ENCODE assay signal across 17 cellular contexts in genomic region chr5:134097221-134097620, GRCh38. TPM values are rescaled to one million over a fixed set of nuclear protein-coding genes. Genes with fewer than 3 reads are reported as not detected.
A peak's percentile ranks its signal among the peaks of the same experiment; 100 is the strongest.
DNase-seq lines count a peak whose midpoint lies in the region; ATAC-seq lines count a peak whose summit lies in the region.
"Had no signal": no experiment of that assay in that cellular context is flagged by ENCODE, and none has a peak within 500 bp of the region (broad histone marks: within the 10 kb centered on the region; RNA-seq: fewer than 3 reads in every experiment).

No MANE protein-coding gene starts in this region.

- H3K4me3 ChIP-seq in CD4-positive, CD25-positive, alpha-beta regulatory T cell (ENCODE audit: low read depth, low read length) = no peak overlapping the region
- no peak overlapping the region for H3K4me3 ChIP-seq in CD8-positive, alpha-beta memory T cell (ENCODE audit: low read length)
- H3K4me3 ChIP-seq in mesenchymal stem cell (ENCODE audit: insufficient read depth in 1 of 2, low read depth in 1 of 2, low read length in 2 of 2) = no peak overlapping the region
- H3K4me3 ChIP-seq: uterus had no signal

- CTCF ChIA-PET in CD8-positive, alpha-beta memory T cell (lab: Charles Lee) = no interaction called here

- no peak overlapping the region for H2AK5ac ChIP-seq in mesenchymal stem cell (ENCODE audit: low read length, severe bottlenecking)

- no peak overlapping the region for H3K27ac ChIP-seq in CD4-positive, CD25-positive, alpha-beta regulatory T cell (ENCODE audit: insufficient read depth, low read length, poor library complexity, severe bottlenecking)
- H3K27ac ChIP-seq in CD8-positive, alpha-beta memory T cell (ENCODE audit: low read depth, low read length) = no peak overlapping the region
- no peak overlapping the region for H3K27ac ChIP-seq in mesenchymal stem cell (ENCODE audit: low read length, poor library complexity, severe bottlenecking)
- H3K27ac ChIP-seq: uterus had no signal

- H3K36me3 ChIP-seq in CD4-positive, CD25-positive, alpha-beta regulatory T cell (ENCODE audit: control insufficient read depth, insufficient read depth, low read length) = no peaks in the 10 kb centered on the region
- no peaks in the 10 kb centered on the region for H3K36me3 ChIP-seq in CD8-positive, alpha-beta memory T cell (ENCODE audit: insufficient read depth, low read length)
- H3K36me3 ChIP-seq in mesenchymal stem cell (ENCODE audit: control insufficient read depth in 1 of 2, insufficient read depth in 2 of 2, low read depth in 1 of 2, low read length in 2 of 2) = no peaks in the 10 kb centered on the region
- H3K36me3 ChIP-seq: uterus had no signal

- no peak overlapping the region for H2BK15ac ChIP-seq in mesenchymal stem cell (ENCODE audit: low read depth, poor library complexity, severe bottlenecking)

- ATAC-seq in CD4-positive, CD25-positive, alpha-beta regulatory T cell (ENCODE audit: low read depth in 2 of 2) = no peak
- ATAC-seq in HG03039 (IDR thresholded peaks at IDR 0.05; ENCODE audit: unreplicated experiment) = no peak
- ATAC-seq in GM21723 (IDR thresholded peaks at IDR 0.05; ENCODE audit: unreplicated experiment) = no peak
- ATAC-seq: effector memory CD8-positive, alpha-beta T cell; left ventricle myocardium superior had no signal

- no peak overlapping the region for H4K91ac ChIP-seq in mesenchymal stem cell (ENCODE audit: low read length)

- H3K9ac ChIP-seq in mesenchymal stem cell (ENCODE audit: low read length) = peak overlapping the region; percentile 43

- H3K18ac ChIP-seq in mesenchymal stem cell (ENCODE audit: low read depth in 1 of 2, low read length in 2 of 2) = no peak overlapping the region

- H3K4me1 ChIP-seq in CD4-positive, CD25-positive, alpha-beta regulatory T cell (ENCODE audit: control insufficient read depth, insufficient read depth, low read length, poor library complexity, severe bottlenecking) = peaks cover 51% of the 10 kb centered on the region
- peaks cover 86% of the 10 kb centered on the region for H3K4me1 ChIP-seq in CD8-positive, alpha-beta memory T cell (ENCODE audit: insufficient read depth, low read length)
- peaks cover 5% of the 10 kb centered on the region for H3K4me1 ChIP-seq in mesenchymal stem cell (ENCODE audit: control insufficient read depth, insufficient read depth, low read depth, low read length)
- H3K4me1 ChIP-seq: uterus had no signal

- H3K4me3 Mint-ChIP-seq in CD4-positive, CD25-positive, alpha-beta regulatory T cell = peak overlapping the region in 1 of 4 donors; percentile 64
- peak overlapping the region in 5 of 7 donors; percentile 34 to 71 (median 45) for H3K4me3 Mint-ChIP-seq in CD8-positive, alpha-beta memory T cell
- H3K4me3 Mint-ChIP-seq in activated naive CD8-positive, alpha-beta T cell treated with anti-CD3 and anti-CD28 coated beads for 36 hours = peak overlapping the region; percentile 16
- H3K4me3 Mint-ChIP-seq: effector memory CD8-positive, alpha-beta T cell; T-helper 2 cell treated with Interferon-gamma antibody and Interleukin-4, amounts not matched to agents 5 μg/mL and 100 μg/mL, for 36 hours had no signal

- no peak overlapping the region for H2AFZ ChIP-seq in mesenchymal stem cell (ENCODE audit: low read depth, low read length)

- H3K36me3 Mint-ChIP-seq in CD4-positive, CD25-positive, alpha-beta regulatory T cell = no peaks in the 10 kb centered on the region
- peaks cover 0 to 6% (median 4%) of the 10 kb centered on the region in 3 donors for H3K36me3 Mint-ChIP-seq in CD8-positive, alpha-beta memory T cell
- H3K36me3 Mint-ChIP-seq in activated naive CD8-positive, alpha-beta T cell treated with anti-CD3 and anti-CD28 coated beads for 36 hours = no peaks in the 10 kb centered on the region

- no peak overlapping the region for H2BK120ac ChIP-seq in mesenchymal stem cell (ENCODE audit: low read depth, low read length)

- no peak for DNase-seq in CD4-positive, CD25-positive, alpha-beta regulatory T cell
- peak in 1 of 5 donors; percentile 37 for DNase-seq in CD8-positive, alpha-beta memory T cell
- no peak for DNase-seq in activated naive CD8-positive, alpha-beta T cell treated with anti-CD3 and anti-CD28 coated beads for 36 hours
- DNase-seq in mesenchymal stem cell = no peak
- no peak for DNase-seq in NCI-H524 (lab: John Stamatoyannopoulos, UW)
- DNase-seq: cerebellar nuclear complex; effector memory CD8-positive, alpha-beta T cell; H7; head of caudate nucleus; left ventricle myocardium superior; NCI-H2029; occipital lobe; SHP77 treated with DMSO at 0.1 percent for 48 hours; uterus had no signal

- H2BK5ac ChIP-seq in mesenchymal stem cell (ENCODE audit: low read depth, low read length, poor library complexity, severe bottlenecking) = no peak overlapping the region

- H3K4me1 Mint-ChIP-seq in CD4-positive, CD25-positive, alpha-beta regulatory T cell = peaks cover 15 to 86% (median 40%) of the 10 kb centered on the region in 4 donors
- H3K4me1 Mint-ChIP-seq in CD8-positive, alpha-beta memory T cell = peaks cover 58 to 81% (median 72%) of the 10 kb centered on the region in 3 donors
- H3K4me1 Mint-ChIP-seq in activated naive CD8-positive, alpha-beta T cell treated with anti-CD3 and anti-CD28 coated beads for 36 hours = peaks cover 80% of the 10 kb centered on the region

- no peak overlapping the region for H3K4ac ChIP-seq in mesenchymal stem cell (ENCODE audit: low read depth in 1 of 2, low read length in 2 of 2)

- no peaks in the 10 kb centered on the region for H3K27me3 ChIP-seq in CD4-positive, CD25-positive, alpha-beta regulatory T cell (ENCODE audit: control insufficient read depth, insufficient read depth, low read length)
- H3K27me3 ChIP-seq in CD8-positive, alpha-beta memory T cell (ENCODE audit: insufficient read depth, low read length, poor library complexity, severe bottlenecking) = no peaks in the 10 kb centered on the region
- peaks cover 10 to 14% of the 10 kb centered on the region in 2 experiments for H3K27me3 ChIP-seq in mesenchymal stem cell (ENCODE audit: control insufficient read depth in 1 of 2, insufficient read depth in 1 of 2, low read length in 2 of 2)
- H3K27me3 ChIP-seq: uterus had no signal

- H3K9me3 ChIP-seq in CD4-positive, CD25-positive, alpha-beta regulatory T cell (ENCODE audit: control insufficient read depth in 2 of 2, low read length in 2 of 2) = no peaks in the 10 kb centered on the region
- H3K9me3 ChIP-seq in CD8-positive, alpha-beta memory T cell (ENCODE audit: low read length) = no peaks in the 10 kb centered on the region
- H3K9me3 ChIP-seq in mesenchymal stem cell (ENCODE audit: control insufficient read depth, low read length) = no peaks in the 10 kb centered on the region
- H3K9me3 ChIP-seq: uterus had no signal

- no peak overlapping the region for H3K4me2 ChIP-seq in mesenchymal stem cell (ENCODE audit: low read length, poor library complexity, severe bottlenecking)

- POLR2A ChIA-PET in CD8-positive, alpha-beta memory T cell (lab: Charles Lee) = interaction anchor here (1.0 kb wide), 1 partner anchor 9 kb away, joined by 3 read pairs; no protein-coding TSS in a partner anchor

- H3K27me3 Mint-ChIP-seq in CD4-positive, CD25-positive, alpha-beta regulatory T cell = no peaks in the 10 kb centered on the region
- no peaks in the 10 kb centered on the region for H3K27me3 Mint-ChIP-seq in CD8-positive, alpha-beta memory T cell
- H3K27me3 Mint-ChIP-seq in activated naive CD8-positive, alpha-beta T cell treated with anti-CD3 and anti-CD28 coated beads for 36 hours = no peaks in the 10 kb centered on the region
- H3K27me3 Mint-ChIP-seq: effector memory CD8-positive, alpha-beta T cell had no signal

- H4K8ac ChIP-seq in mesenchymal stem cell (ENCODE audit: low read length) = no peak overlapping the region

- peak overlapping the region; percentile 86 to 93 (median 88) for H3K27ac Mint-ChIP-seq in CD4-positive, CD25-positive, alpha-beta regulatory T cell
- H3K27ac Mint-ChIP-seq in CD8-positive, alpha-beta memory T cell = peak overlapping the region in 7 of 8 donors; percentile 11 to 91 (median 82)
- H3K27ac Mint-ChIP-seq in activated naive CD8-positive, alpha-beta T cell treated with anti-CD3 and anti-CD28 coated beads for 36 hours = peak overlapping the region; percentile 88
- H3K27ac Mint-ChIP-seq: T-helper 2 cell treated with Interferon-gamma antibody and Interleukin-4, amounts not matched to agents 5 μg/mL and 100 μg/mL, for 36 hours had no signal

- 88% methylated on average over 3 of the region's 3 CpGs for WGBS in mesenchymal stem cell

- no peak overlapping the region for H3K14ac ChIP-seq in mesenchymal stem cell (ENCODE audit: low read length in 2 of 2)

- no peaks in the 10 kb centered on the region for H3K79me1 ChIP-seq in mesenchymal stem cell (replicated peaks; ENCODE audit: low read length, poor library complexity, severe bottlenecking)

- no peaks in the 10 kb centered on the region for H3K9me3 Mint-ChIP-seq in CD4-positive, CD25-positive, alpha-beta regulatory T cell
- no peaks in the 10 kb centered on the region for H3K9me3 Mint-ChIP-seq in CD8-positive, alpha-beta memory T cell
- no peaks in the 10 kb centered on the region for H3K9me3 Mint-ChIP-seq in activated naive CD8-positive, alpha-beta T cell treated with anti-CD3 and anti-CD28 coated beads for 36 hours
- H3K9me3 Mint-ChIP-seq: effector memory CD8-positive, alpha-beta T cell; T-helper 2 cell treated with Interferon-gamma antibody and Interleukin-4, amounts not matched to agents 5 μg/mL and 100 μg/mL, for 36 hours had no signal

- H2BK12ac ChIP-seq in mesenchymal stem cell (ENCODE audit: low read length in 2 of 2) = no peak overlapping the region

- H3K23ac ChIP-seq in mesenchymal stem cell (ENCODE audit: low read length in 2 of 2) = no peak overlapping the region

RNA-seq across cellular contexts. Expression of gene TCF7, which starts 17.3 kb away (rescaled TPM):
- 234 TPM for total RNA-seq in CD4-positive, CD25-positive, alpha-beta regulatory T cell
- polyA plus RNA-seq in CD4-positive, CD25-positive, alpha-beta regulatory T cell = 100 to 1,000 TPM in 1 of 4 donors, 10 to 100 TPM in 3; 55.4 to 118 (median 79.9) TPM
- 10 to 100 TPM; 85.2 to 89.7 TPM for total RNA-seq in CD8-positive, alpha-beta memory T cell
- 344 TPM for polyA plus RNA-seq in CD8-positive, alpha-beta memory T cell
- 10 to 100 TPM; 66.4 to 68.7 TPM for total RNA-seq in activated naive CD8-positive, alpha-beta T cell treated with anti-CD3 and anti-CD28 coated beads for 36 hours
- polyA plus RNA-seq in mesenchymal stem cell (2013, experiment 1 of 2) = 1.4 TPM
- 1.4 TPM for polyA plus RNA-seq in mesenchymal stem cell (2013, experiment 2 of 2)
- total RNA-seq: occipital lobe had no signal
